In the genomic region with DNA sequence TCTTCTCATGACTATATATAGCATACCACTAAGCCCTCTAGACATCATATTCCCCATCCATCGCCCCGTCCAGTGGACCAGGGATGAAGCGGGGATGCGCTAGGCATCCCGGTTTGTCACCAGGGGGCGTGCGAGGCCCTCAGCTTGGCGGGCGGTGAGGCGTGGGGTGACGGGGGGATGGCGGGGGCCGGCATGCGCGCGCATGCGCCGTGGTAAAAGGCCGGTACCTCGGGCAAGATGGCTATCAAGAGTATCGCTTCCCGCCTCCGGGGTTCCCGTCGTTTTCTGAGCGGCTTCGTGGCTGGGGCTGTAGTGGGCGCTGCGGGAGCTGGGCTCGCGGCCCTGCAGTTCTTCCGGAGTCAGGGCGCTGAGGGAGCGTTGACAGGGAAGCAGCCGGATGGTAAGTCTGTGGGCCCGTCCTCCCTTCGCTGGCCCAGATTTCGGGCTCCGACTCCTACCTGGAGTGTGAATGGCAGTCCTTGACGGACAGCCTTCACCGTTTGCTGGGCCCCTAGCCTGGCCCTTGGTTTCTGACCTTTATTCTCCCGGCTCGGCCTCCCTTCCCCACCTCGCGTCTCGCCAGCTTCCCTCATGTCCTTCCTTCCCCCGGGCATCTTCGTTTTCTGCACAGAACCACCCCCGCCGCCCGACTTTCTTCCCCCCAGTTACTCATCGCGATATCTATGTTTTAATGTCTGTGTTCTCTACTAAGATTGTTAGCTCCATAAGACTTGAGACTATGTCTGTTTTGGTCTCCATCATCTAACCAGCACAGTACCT, we compare ENCODE assay signal across 8 cellular contexts. TPM values are rescaled to one million over a fixed set of nuclear protein-coding genes. Genes with fewer than 3 reads are reported as not detected.
DNase-seq lines count a peak whose midpoint lies in the region; ATAC-seq and TF ChIP-seq lines count a peak whose summit lies in the region.

TSS of gene EXOG (plus strand) at position 210 of the 780 bp plus-strand sequence. CDS start at position 238, 28 bp downstream.

- peak; percentile 32 for TF ChIP-seq POLR2A in transverse colon (IDR thresholded peaks at IDR 0.05)

- H3K9ac ChIP-seq in trophoblast cell (ENCODE audit: low read length) = peak within 1 kb of the TSS; percentile 68

- intact Hi-C loops in transverse colon (cut with DNase I; ENCODE audit: low total_unique reads) = loop anchor here (1.0 kb wide), 1 partner anchor 42 kb away; no protein-coding TSS in a partner anchor

- DNase-seq in NCI-H1417 treated with DMSO at 0.1 percent for 48 hours (lab: John Stamatoyannopoulos, UW) (peak; percentile 38), SW 1271 (lab: John Stamatoyannopoulos, UW) (peak; percentile 70 to 92), cardiac muscle cell (ENCODE audit: low read depth in 1 of 2, low spot score in 1 of 2) (peak; percentile 93 to 96), trophoblast cell (peak; percentile 82 to 85), transverse colon (peak; percentile 96)
- DNase-seq in activated naive CD8-positive, alpha-beta T cell treated with anti-CD3 and anti-CD28 coated beads, Interleukin-2, amount 50 U/mL, for 16 hours (ENCODE audit: low read depth, low spot score) = peak; percentile 94

- H2AK5ac ChIP-seq in trophoblast cell (ENCODE audit: low read length) = no peak within 1 kb of the TSS

- H2BK5ac ChIP-seq in trophoblast cell (ENCODE audit: low read depth, low read length, poor library complexity) = peak within 1 kb of the TSS; percentile 69

- no peaks in the 10 kb centered on the region for H3K36me3 ChIP-seq in cardiac muscle cell
- peaks cover 0 to under 1% of the 10 kb centered on the region in 2 experiments for H3K36me3 ChIP-seq in trophoblast cell (ENCODE audit: control insufficient read depth in 1 of 2, insufficient read depth in 2 of 2, low read length in 2 of 2)
- H3K36me3 ChIP-seq in transverse colon = no peaks in the 10 kb centered on the region

- peak within 1 kb of the TSS; percentile 59 for H2BK120ac ChIP-seq in trophoblast cell (ENCODE audit: insufficient read depth, low read length, poor library complexity)

- peak within 1 kb of the TSS; percentile 73 for H4K12ac ChIP-seq in trophoblast cell (ENCODE audit: low read depth, low read length)

- no peak within 1 kb of the TSS for H3K23ac ChIP-seq in trophoblast cell (ENCODE audit: low read length)

- H3K9me3 ChIP-seq in cardiac muscle cell (ENCODE audit: low read depth) (no peaks in the 10 kb centered on the region), trophoblast cell (ENCODE audit: insufficient read depth, low read depth, low read length) (no peaks in the 10 kb centered on the region), transverse colon (no peaks in the 10 kb centered on the region)

- H3K4me3 ChIP-seq in cardiac muscle cell (peak within 1 kb of the TSS; percentile 40), trophoblast cell (ENCODE audit: low read depth, low read length) (peak within 1 kb of the TSS; percentile 76), transverse colon (peak within 1 kb of the TSS; percentile 69 to 89 (median 80))

- WGBS in trophoblast cell (ENCODE audit: extremely low coverage, insufficient coverage, insufficient read length) = no CpG with 5 or more reads among the region's 53 CpGs
- 0% methylated on average over 7 to 45 of the region's 53 CpGs for WGBS in transverse colon (ENCODE audit: low coverage in 1 of 2), 2 donors

- H3K4me2 ChIP-seq in trophoblast cell (ENCODE audit: low read length) = peak within 1 kb of the TSS; percentile 70

- peak within 1 kb of the TSS; percentile 67 for H4K91ac ChIP-seq in trophoblast cell (ENCODE audit: low read depth, low read length)

- peak; percentile 90 for ATAC-seq in HG02763 (IDR thresholded peaks at IDR 0.05; ENCODE audit: unreplicated experiment)

- TF ChIP-seq CTCF in GM12874 (IDR thresholded peaks at IDR 0.05; ENCODE audit: insufficient read depth, low read depth, low read length) (peak; percentile 92), cardiac muscle cell (IDR thresholded peaks at IDR 0.05; ENCODE audit: low read depth, low read length) (peak; percentile 89), transverse colon (IDR thresholded peaks at IDR 0.05) (peak; percentile 66 to 90 (median 86))

- H3K79me1 ChIP-seq in trophoblast cell (ENCODE audit: low read length) = peaks cover 5% of the 10 kb centered on the region

- H3K27me3 ChIP-seq in cardiac muscle cell = no peaks in the 10 kb centered on the region
- no peaks in the 10 kb centered on the region for H3K27me3 ChIP-seq in trophoblast cell (ENCODE audit: insufficient read depth, low read length)
- H3K27me3 ChIP-seq in transverse colon = no peaks in the 10 kb centered on the region

- in situ Hi-C loops in transverse colon (cut with MboI; ENCODE audit: low pct_ligation_motif_present in 1 of 4, low pct_unique_long_range_greater_than_20kb in 1 of 4, low sequenced_read_pairs in 3 of 4) = loop anchor here in 2 of 4 donors (25.0 kb wide), 2 partner anchors 359 to 384 kb away; partner anchors contain the start of genes ACAA1 (in 1 of the 2) and MYD88 (in 1 of the 2)

- peak within 1 kb of the TSS; percentile 65 for H2BK12ac ChIP-seq in trophoblast cell (ENCODE audit: low read length)

- peak within 1 kb of the TSS; percentile 92 for H3K14ac ChIP-seq in trophoblast cell (ENCODE audit: low read length)

- H4K8ac ChIP-seq in trophoblast cell (ENCODE audit: low read depth, low read length) = peak within 1 kb of the TSS; percentile 87

- peak within 1 kb of the TSS; percentile 75 for H2AFZ ChIP-seq in trophoblast cell (ENCODE audit: insufficient read depth, low read length, poor library complexity)

- H3K4me1 ChIP-seq in cardiac muscle cell (ENCODE audit: low read depth) = peaks cover 2% of the 10 kb centered on the region
- no peaks in the 10 kb centered on the region for H3K4me1 ChIP-seq in trophoblast cell (ENCODE audit: control insufficient read depth in 1 of 2, insufficient read depth in 2 of 2, low read length in 2 of 2)
- H3K4me1 ChIP-seq in transverse colon = peaks cover 0 to 9% (median 7%) of the 10 kb centered on the region in 4 donors

- no peak for TF ChIP-seq EP300 in transverse colon (IDR thresholded peaks at IDR 0.05; ENCODE audit: low read depth)

- peak within 1 kb of the TSS; percentile 73 for H3K18ac ChIP-seq in trophoblast cell (ENCODE audit: low read length)

- H3K79me2 ChIP-seq in trophoblast cell (ENCODE audit: control insufficient read depth, insufficient read depth, low read length, poor library complexity) = peaks cover 2% of the 10 kb centered on the region

- peak within 1 kb of the TSS; percentile 37 for H3K4ac ChIP-seq in trophoblast cell (ENCODE audit: low read depth, low read length)

- H3K27ac ChIP-seq in cardiac muscle cell = no peak within 1 kb of the TSS
- peak within 1 kb of the TSS; percentile 81 for H3K27ac ChIP-seq in trophoblast cell (ENCODE audit: low read depth, low read length)
- peak within 1 kb of the TSS; percentile 81 to 90 (median 88) for H3K27ac ChIP-seq in transverse colon

RNA-seq across cellular contexts. Expression of gene EXOG, which starts in this region (rescaled TPM):
- total RNA-seq in cardiac muscle cell (4.3 and 5.0 TPM in 2 replicates), transverse colon (10 to 100 TPM in 2 of 4 donors, 1 to 10 TPM in 2; 6.0 to 15.3 (median 10.8) TPM)
- polyA plus RNA-seq in cardiac muscle cell = 7.0 and 9.1 TPM in 2 replicates
- 4.6 and 4.7 TPM in 2 replicates for polyA plus RNA-seq in trophoblast cell (2013)

Comparison
In these comparisons a context has a peak if more than half of its experiments do, and no peak if none do; other contexts are left out.
1. DNase-seq: peak in every context shown above with its lines; median percentile 96 in transverse colon; 94 in cardiac muscle cell; 94 in activated naive CD8-positive, alpha-beta T cell treated with anti-CD3 and anti-CD28 coated beads, Interleukin-2, amount 50 U/mL, for 16 hours; 84 in trophoblast cell; 81 in SW 1271; 38 in NCI-H1417 treated with DMSO at 0.1 percent for 48 hours.